Comparison of ENCODE assay signal across 14 cellular contexts in genomic region chr14:63910593-63911363, GRCh38. TPM values are rescaled to one million over a fixed set of nuclear protein-coding genes. Genes with fewer than 3 reads are reported as not detected.
DNase-seq lines count a peak whose midpoint lies in the region; ATAC-seq and TF ChIP-seq lines count a peak whose summit lies in the region.
"Had no signal": no experiment of that assay in that cellular context is flagged by ENCODE, and none has a peak within 500 bp of the region (broad histone marks: within the 10 kb centered on the region; RNA-seq: fewer than 3 reads in every experiment).

No MANE protein-coding gene starts in this region.

- H3K36me3 ChIP-seq in esophagus squamous epithelium = peaks cover 0 to 33% (median 0%) of the 10 kb centered on the region in 3 donors

- TF ChIP-seq CTCF in WTC11 (IDR thresholded peaks at IDR 0.05) (no peak), fibroblast of the aortic adventitia (IDR thresholded peaks at IDR 0.05; ENCODE audit: insufficient read depth, low read length) (no peak), esophagus squamous epithelium (IDR thresholded peaks at IDR 0.05) (no peak)

- no peaks in the 10 kb centered on the region for H3K9me3 Mint-ChIP-seq in activated naive CD4-positive, alpha-beta T cell treated with anti-CD3 and anti-CD28 coated beads for 36 hours
- no peaks in the 10 kb centered on the region for H3K9me3 Mint-ChIP-seq in WTC11

- H3K4me1 ChIP-seq in esophagus squamous epithelium = peaks cover 3 to 40% (median 14%) of the 10 kb centered on the region in 3 donors
- H3K4me1 ChIP-seq: parathyroid adenoma had no signal

- CTCF ChIA-PET in activated naive CD4-positive, alpha-beta T cell treated with anti-CD3 and anti-CD28 coated beads for 36 hours (lab: Charles Lee) = interaction anchor here (0.7 kb wide), 1 partner anchor 22 kb away, joined by 3 read pairs; no protein-coding TSS in a partner anchor
- CTCF ChIA-PET in WTC11 (lab: Charles Lee) = interaction anchor here (0.6 kb wide), 1 partner anchor 602 kb away, joined by 3 read pairs; no protein-coding TSS in a partner anchor

- H3K4me3 Mint-ChIP-seq in activated naive CD4-positive, alpha-beta T cell treated with anti-CD3 and anti-CD28 coated beads for 36 hours = peak overlapping the region; percentile 0
- H3K4me3 Mint-ChIP-seq in WTC11 = no peak overlapping the region

- 70 to 78% methylated on average over 7 of the region's 7 CpGs for WGBS in esophagus squamous epithelium, 2 donors

- no peak for ATAC-seq in WTC11
- peak; percentile 81 for ATAC-seq in stimulated activated naive CD8-positive, alpha-beta T cell treated with anti-CD3 and anti-CD28 coated beads, Interleukin-15, Interleukin-2, amounts not matched to agents 100 U/mL and 50 U/mL, for 24 hours
- ATAC-seq: HepG2 had no signal

- H3K9me3 ChIP-seq in esophagus squamous epithelium = no peaks in the 10 kb centered on the region

- intact Hi-C loops in activated naive CD4-positive, alpha-beta T cell treated with anti-CD3 and anti-CD28 coated beads for 36 hours (cut with micrococcal nuclease) = loop anchor here (1.0 to 5.0 kb wide), 6 partner anchors 9 to 433 kb away; partner anchors contain the start of gene SYNE2
- intact Hi-C loops in esophagus squamous epithelium (cut with DNase I) = no loop called here

- peak overlapping the region; percentile 37 for H3K27ac Mint-ChIP-seq in activated naive CD4-positive, alpha-beta T cell treated with anti-CD3 and anti-CD28 coated beads for 36 hours
- peak overlapping the region; percentile 2; the same call in 1 of the 2 replicates for H3K27ac Mint-ChIP-seq in WTC11

- peak; percentile 54 for DNase-seq in activated naive CD4-positive, alpha-beta T cell treated with anti-CD3 and anti-CD28 coated beads for 36 hours
- DNase-seq in activated naive CD4-positive, alpha-beta T cell (lab: John Stamatoyannopoulos, UW) = no peak
- DNase-seq in WTC11 (ENCODE audit: low spot score) = no peak
- peak; percentile 77 for DNase-seq in fibroblast of the aortic adventitia (ENCODE audit: low read depth)
- DNase-seq in stimulated activated naive CD8-positive, alpha-beta T cell treated with anti-CD3 and anti-CD28 coated beads, Interleukin-15, Interleukin-2, amounts not matched to agents 100 U/mL and 50 U/mL, for 24 hours = no peak
- no peak for DNase-seq in erythroblast (lab: John Stamatoyannopoulos, UW)
- no peak for DNase-seq in esophagus squamous epithelium (lab: John Stamatoyannopoulos, UW)
- DNase-seq in NCI-H2227 (lab: John Stamatoyannopoulos, UW; ENCODE audit: unreplicated experiment) = no peak
- DNase-seq: activated gamma-delta T cell; central memory CD4-positive, alpha-beta T cell; NCI-H1105 had no signal

- H3K4me1 Mint-ChIP-seq in activated naive CD4-positive, alpha-beta T cell treated with anti-CD3 and anti-CD28 coated beads for 36 hours (ENCODE audit: low read depth) = peaks cover 46% of the 10 kb centered on the region
- H3K4me1 Mint-ChIP-seq in WTC11 = peaks cover 35% of the 10 kb centered on the region

- no peaks in the 10 kb centered on the region for H3K27me3 Mint-ChIP-seq in activated naive CD4-positive, alpha-beta T cell treated with anti-CD3 and anti-CD28 coated beads for 36 hours (ENCODE audit: low read depth)
- no peaks in the 10 kb centered on the region for H3K27me3 Mint-ChIP-seq in WTC11 (ENCODE audit: low read depth)

- H3K4me3 ChIP-seq in fibroblast of the aortic adventitia (ENCODE audit: low read depth, low read length) = no peak overlapping the region
- no peak overlapping the region for H3K4me3 ChIP-seq in esophagus squamous epithelium
- H3K4me3 ChIP-seq: SK-N-MC had no signal

- POLR2A ChIA-PET in WTC11 (lab: Charles Lee) = interaction anchor here (0.6 kb wide), 1 partner anchor 11 kb away, joined by 3 read pairs; no protein-coding TSS in a partner anchor

- no peaks in the 10 kb centered on the region for H3K27me3 ChIP-seq in esophagus squamous epithelium

- H3K36me3 Mint-ChIP-seq in activated naive CD4-positive, alpha-beta T cell treated with anti-CD3 and anti-CD28 coated beads for 36 hours (ENCODE audit: low read depth) = peaks cover 4% of the 10 kb centered on the region
- H3K36me3 Mint-ChIP-seq in WTC11 = no peaks in the 10 kb centered on the region

- H3K27ac ChIP-seq in esophagus squamous epithelium = no peak overlapping the region
- H3K27ac ChIP-seq: parathyroid adenoma had no signal

- TF ChIP-seq POLR2A in erythroblast (IDR thresholded peaks at IDR 0.05; ENCODE audit: low read length) = no peak
- no peak for TF ChIP-seq POLR2A in esophagus squamous epithelium (IDR thresholded peaks at IDR 0.05)

TF ChIP-seq in WTC11, 78 proteins besides CTCF, POLR2A, EP300 and RAD21:
- TF ChIP-seq ZNF423 (CRISPR knock-in tag; IDR thresholded peaks at IDR 0.05) = no peak
- no peak for TF ChIP-seq SP1 (CRISPR knock-in tag; conservative IDR thresholded peaks at IDR 0.05)
- TF ChIP-seq RELA (CRISPR knock-in tag; IDR thresholded peaks at IDR 0.05; ENCODE audit: borderline replicate concordance) = no peak
- no peak for TF ChIP-seq IRF2 (CRISPR knock-in tag; IDR thresholded peaks at IDR 0.05; ENCODE audit: borderline replicate concordance, low read depth)
- no peak for TF ChIP-seq ZNF121 (CRISPR knock-in tag; IDR thresholded peaks at IDR 0.05)
- TF ChIP-seq TP53 (CRISPR knock-in tag; IDR thresholded peaks at IDR 0.05) = no peak
- no peak for TF ChIP-seq HMGA2 (CRISPR knock-in tag; IDR thresholded peaks at IDR 0.05)

RNA-seq across cellular contexts. Expression of gene SYNE2, which starts 58.0 kb away (rescaled TPM):
- 10 to 100 TPM; 22.1 to 22.3 TPM for total RNA-seq in activated naive CD4-positive, alpha-beta T cell treated with anti-CD3 and anti-CD28 coated beads for 36 hours
- total RNA-seq in WTC11 (2021) = 69.8 to 71.1 TPM (median 70.5 TPM) in 3 replicates
- total RNA-seq in fibroblast of the aortic adventitia (ENCODE audit: low replicate concordance) = 25.8 and 42.9 TPM in 2 replicates
- 100 to 1,000 TPM; 128 to 197 (median 145) TPM for total RNA-seq in esophagus squamous epithelium

Comparison
In these comparisons a context has a peak if more than half of its experiments do, and no peak if none do; other contexts are left out.
1. DNase-seq: peak in activated naive CD4-positive, alpha-beta T cell treated with anti-CD3 and anti-CD28 coated beads for 36 hours (single experiment) and fibroblast of the aortic adventitia (single experiment); none in activated naive CD4-positive, alpha-beta T cell (0 of 4), WTC11 (single experiment), stimulated activated naive CD8-positive, alpha-beta T cell treated with anti-CD3 and anti-CD28 coated beads, Interleukin-15, Interleukin-2, amounts not matched to agents 100 U/mL and 50 U/mL, for 24 hours (single experiment), erythroblast (0 of 2), esophagus squamous epithelium (single experiment) and NCI-H2227 (single experiment).